10 cellular contexts compared by ENCODE assay signal in genomic region chr3:140943781-140944547, GRCh38. TPM values are rescaled to one million over a fixed set of nuclear protein-coding genes. Genes with fewer than 3 reads are reported as not detected.
DNase-seq lines count a peak whose midpoint lies in the region; ATAC-seq and TF ChIP-seq lines count a peak whose summit lies in the region.
"Had no signal": no experiment of that assay in that cellular context is flagged by ENCODE, and none has a peak within 500 bp of the region (broad histone marks: within the 10 kb centered on the region; RNA-seq: fewer than 3 reads in every experiment).

No MANE protein-coding gene starts in this region.

- H3K9me3 ChIP-seq in CD4-positive, alpha-beta memory T cell (ENCODE audit: control insufficient read depth in 1 of 2, low read length in 2 of 2): no peaks in the 10 kb centered on the region
- H3K9me3 ChIP-seq in Karpas-422 (ENCODE audit: low read length): no peaks in the 10 kb centered on the region
- no peaks in the 10 kb centered on the region for H3K9me3 ChIP-seq in neural cell (ENCODE audit: low read length)

- H3K4me2 ChIP-seq in Karpas-422 (ENCODE audit: low read depth, low read length, poor library complexity, severe bottlenecking) (peak overlapping the region; percentile 75), neural cell (ENCODE audit: low read length) (peak overlapping the region; percentile 82)

- H3K27ac ChIP-seq in CD4-positive, alpha-beta memory T cell (ENCODE audit: low read depth, low read length): no peak overlapping the region
- peak overlapping the region; percentile 77 for H3K27ac ChIP-seq in Karpas-422 (ENCODE audit: low read length)
- peak overlapping the region; percentile 95 for H3K27ac ChIP-seq in neural cell (ENCODE audit: low read length)

- CTCF ChIA-PET in CD4-positive, alpha-beta memory T cell (lab: Charles Lee; ENCODE audit: partially characterized antibody): interaction anchor here (1.0 to 1.2 kb wide), 3 partner anchors 10 to 288 kb away, joined by 3 read pairs; partner anchors contain the start of gene PXYLP1

- ATAC-seq in GM19035 (IDR thresholded peaks at IDR 0.05; ENCODE audit: unreplicated experiment): no peak
- ATAC-seq in GM21360 (IDR thresholded peaks at IDR 0.05; ENCODE audit: unreplicated experiment): no peak

- H4K20me1 ChIP-seq in Karpas-422 (ENCODE audit: insufficient read depth, low read depth, low read length) (peaks cover 49% of the 10 kb centered on the region), neural cell (ENCODE audit: insufficient read depth) (no peaks in the 10 kb centered on the region)

- H3K4me1 Mint-ChIP-seq in CD4-positive, alpha-beta memory T cell: peaks cover 34 to 65% (median 51%) of the 10 kb centered on the region in 4 donors

- peak overlapping the region; percentile 59 to 99 (median 92) for H3K4me3 Mint-ChIP-seq in CD4-positive, alpha-beta memory T cell

- H3K9me2 ChIP-seq in Karpas-422 (replicated peaks; ENCODE audit: insufficient read depth, low read length) (no peaks in the 10 kb centered on the region), neural cell (ENCODE audit: insufficient read depth, low read length) (no peaks in the 10 kb centered on the region)

- intact Hi-C loops in CD4-positive, alpha-beta memory T cell (cut with micrococcal nuclease): loop anchor here (2.0 to 10.0 kb wide), 2 partner anchors 45 to 1501 kb away; partner anchors contain the start of gene XRN1

- H3K9ac ChIP-seq in Karpas-422 (ENCODE audit: low read length) (peak overlapping the region; percentile 91), neural cell (ENCODE audit: low read length) (peak overlapping the region; percentile 98)

- H2AFZ ChIP-seq in Karpas-422 (ENCODE audit: low read length) (no peak overlapping the region), neural cell (ENCODE audit: low read depth, low read length) (no peak overlapping the region)

- POLR2A ChIA-PET in CD4-positive, alpha-beta memory T cell (lab: Charles Lee; ENCODE audit: partially characterized antibody): interaction anchor here (1.1 to 1.9 kb wide), 4 partner anchors 9 to 34 kb away, joined by 3 to 5 read pairs (median 3); no protein-coding TSS in a partner anchor

- H3K27me3 Mint-ChIP-seq in CD4-positive, alpha-beta memory T cell: no peaks in the 10 kb centered on the region

- H3K9me3 Mint-ChIP-seq in CD4-positive, alpha-beta memory T cell: peaks cover 0 to 2% (median 0%) of the 10 kb centered on the region in 8 donors

- H3K27ac Mint-ChIP-seq in CD4-positive, alpha-beta memory T cell: peak overlapping the region in 1 of 7 donors; percentile 97

- peaks cover 17 to 25% of the 10 kb centered on the region in 2 donors for H3K36me3 Mint-ChIP-seq in CD4-positive, alpha-beta memory T cell

- no peaks in the 10 kb centered on the region for H3K36me3 ChIP-seq in CD4-positive, alpha-beta memory T cell (ENCODE audit: insufficient read depth, low read length)
- H3K36me3 ChIP-seq in Karpas-422 (ENCODE audit: insufficient read depth, low read length) (peaks cover 17% of the 10 kb centered on the region), neural cell (ENCODE audit: insufficient read depth, low read length) (no peaks in the 10 kb centered on the region)

- no peaks in the 10 kb centered on the region for H3K27me3 ChIP-seq in CD4-positive, alpha-beta memory T cell (ENCODE audit: insufficient read depth, low read length)
- H3K27me3 ChIP-seq in Karpas-422 (ENCODE audit: low read length) (no peaks in the 10 kb centered on the region), neural cell (ENCODE audit: insufficient read depth, low read depth, low read length) (no peaks in the 10 kb centered on the region)

- no peaks in the 10 kb centered on the region for H3F3A ChIP-seq in neural cell (ENCODE audit: insufficient read depth, low read length, poor library complexity, severe bottlenecking)

- TF ChIP-seq RAD21 in neural cell (conservative IDR thresholded peaks at IDR 0.05): no peak

- TF ChIP-seq CTCF in choroid plexus epithelial cell (conservative IDR thresholded peaks at IDR 0.05; ENCODE audit: low read depth, low read length) (no peak), neural cell (IDR thresholded peaks at IDR 0.05; ENCODE audit: poor library complexity, severe bottlenecking) (no peak)

- no peak for TF ChIP-seq EP300 in neural cell (conservative IDR thresholded peaks at IDR 0.05; ENCODE audit: poor library complexity, severe bottlenecking)

- H3K79me2 ChIP-seq in Karpas-422 (ENCODE audit: low read length) (peaks cover 69% of the 10 kb centered on the region), neural cell (replicated peaks; ENCODE audit: insufficient read depth, low read length) (peaks cover 56% of the 10 kb centered on the region)

- no peak for DNase-seq in CD4-positive, alpha-beta memory T cell
- DNase-seq in Karpas-422 (no peak), choroid plexus epithelial cell (ENCODE audit: low read depth) (no peak), DMS79 treated with DMSO at 0.1 percent for 48 hours (lab: John Stamatoyannopoulos, UW) (no peak)
- no peak for DNase-seq in central memory CD4-positive, alpha-beta T cell
- DNase-seq: activated CD4-positive, alpha-beta T cell treated with anti-CD3 and anti-CD28 coated beads for 48 hours; NCI-H2081 treated with DMSO at 0.1 percent for 48 hours had no signal

- no peak overlapping the region for H3K4me3 ChIP-seq in CD4-positive, alpha-beta memory T cell (ENCODE audit: low read length in 2 of 2)
- H3K4me3 ChIP-seq in Karpas-422 (ENCODE audit: low read length) (peak overlapping the region; percentile 98), choroid plexus epithelial cell (ENCODE audit: low read depth, low read length) (peak overlapping the region; percentile 7), neural cell (ENCODE audit: low read length) (peak overlapping the region; percentile 93)

- H3K4me1 ChIP-seq in CD4-positive, alpha-beta memory T cell (ENCODE audit: insufficient read depth, low read length): peaks cover 30% of the 10 kb centered on the region
- H3K4me1 ChIP-seq in Karpas-422 (ENCODE audit: low read length): peaks cover 35% of the 10 kb centered on the region

TF ChIP-seq in neural cell, 6 proteins besides CTCF, POLR2A, EP300 and RAD21:
- TF ChIP-seq POLR2AphosphoS5 (IDR thresholded peaks at IDR 0.05) (no peak), EZH2 (IDR thresholded peaks at IDR 0.05; ENCODE audit: borderline replicate concordance, insufficient read depth, low read length, poor library complexity, severe bottlenecking) (no peak), TAF1 (IDR thresholded peaks at IDR 0.05; ENCODE audit: low read depth) (no peak), MXI1 (conservative IDR thresholded peaks at IDR 0.05; ENCODE audit: poor library complexity, severe bottlenecking) (no peak), SMC3 (conservative IDR thresholded peaks at IDR 0.05; ENCODE audit: poor library complexity) (no peak)
- TF ChIP-seq, protein P1, sequence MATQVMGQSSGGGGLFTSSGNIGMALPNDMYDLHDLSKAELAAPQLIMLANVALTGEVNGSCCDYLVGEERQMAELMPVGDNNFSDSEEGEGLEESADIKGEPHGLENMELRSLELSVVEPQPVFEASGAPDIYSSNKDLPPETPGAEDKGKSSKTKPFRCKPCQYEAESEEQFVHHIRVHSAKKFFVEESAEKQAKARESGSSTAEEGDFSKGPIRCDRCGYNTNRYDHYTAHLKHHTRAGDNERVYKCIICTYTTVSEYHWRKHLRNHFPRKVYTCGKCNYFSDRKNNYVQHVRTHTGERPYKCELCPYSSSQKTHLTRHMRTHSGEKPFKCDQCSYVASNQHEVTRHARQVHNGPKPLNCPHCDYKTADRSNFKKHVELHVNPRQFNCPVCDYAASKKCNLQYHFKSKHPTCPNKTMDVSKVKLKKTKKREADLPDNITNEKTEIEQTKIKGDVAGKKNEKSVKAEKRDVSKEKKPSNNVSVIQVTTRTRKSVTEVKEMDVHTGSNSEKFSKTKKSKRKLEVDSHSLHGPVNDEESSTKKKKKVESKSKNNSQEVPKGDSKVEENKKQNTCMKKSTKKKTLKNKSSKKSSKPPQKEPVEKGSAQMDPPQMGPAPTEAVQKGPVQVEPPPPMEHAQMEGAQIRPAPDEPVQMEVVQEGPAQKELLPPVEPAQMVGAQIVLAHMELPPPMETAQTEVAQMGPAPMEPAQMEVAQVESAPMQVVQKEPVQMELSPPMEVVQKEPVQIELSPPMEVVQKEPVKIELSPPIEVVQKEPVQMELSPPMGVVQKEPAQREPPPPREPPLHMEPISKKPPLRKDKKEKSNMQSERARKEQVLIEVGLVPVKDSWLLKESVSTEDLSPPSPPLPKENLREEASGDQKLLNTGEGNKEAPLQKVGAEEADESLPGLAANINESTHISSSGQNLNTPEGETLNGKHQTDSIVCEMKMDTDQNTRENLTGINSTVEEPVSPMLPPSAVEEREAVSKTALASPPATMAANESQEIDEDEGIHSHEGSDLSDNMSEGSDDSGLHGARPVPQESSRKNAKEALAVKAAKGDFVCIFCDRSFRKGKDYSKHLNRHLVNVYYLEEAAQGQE (IDR thresholded peaks at IDR 0.05; ENCODE audit: borderline replicate concordance): no peak

RNA-seq across cellular contexts. Expression of gene SLC25A36, which starts 2.3 kb away (rescaled TPM):
- total RNA-seq in CD4-positive, alpha-beta memory T cell: 10 to 100 TPM; 54.7 to 56.5 TPM
- 10 to 100 TPM; 26.6 to 41.3 TPM for polyA plus RNA-seq in CD4-positive, alpha-beta memory T cell
- total RNA-seq in Karpas-422 (2014; rRNA removed; shearing (Covaris generic); ENCODE audit: low replicate concordance): 143 and 204 TPM in 2 replicates
- 201 and 227 TPM in 2 replicates for polyA plus RNA-seq in neural cell
- polyA minus RNA-seq in neural cell: 242 and 306 TPM in 2 replicates

Comparison
In these comparisons a context has a peak if more than half of its experiments do, and no peak if none do; other contexts are left out.
1. H3K4me3 ChIP-seq: peak in Karpas-422 (single experiment), choroid plexus epithelial cell (single experiment) and neural cell (single experiment); none in CD4-positive, alpha-beta memory T cell (0 of 2).